In the genomic region with DNA sequence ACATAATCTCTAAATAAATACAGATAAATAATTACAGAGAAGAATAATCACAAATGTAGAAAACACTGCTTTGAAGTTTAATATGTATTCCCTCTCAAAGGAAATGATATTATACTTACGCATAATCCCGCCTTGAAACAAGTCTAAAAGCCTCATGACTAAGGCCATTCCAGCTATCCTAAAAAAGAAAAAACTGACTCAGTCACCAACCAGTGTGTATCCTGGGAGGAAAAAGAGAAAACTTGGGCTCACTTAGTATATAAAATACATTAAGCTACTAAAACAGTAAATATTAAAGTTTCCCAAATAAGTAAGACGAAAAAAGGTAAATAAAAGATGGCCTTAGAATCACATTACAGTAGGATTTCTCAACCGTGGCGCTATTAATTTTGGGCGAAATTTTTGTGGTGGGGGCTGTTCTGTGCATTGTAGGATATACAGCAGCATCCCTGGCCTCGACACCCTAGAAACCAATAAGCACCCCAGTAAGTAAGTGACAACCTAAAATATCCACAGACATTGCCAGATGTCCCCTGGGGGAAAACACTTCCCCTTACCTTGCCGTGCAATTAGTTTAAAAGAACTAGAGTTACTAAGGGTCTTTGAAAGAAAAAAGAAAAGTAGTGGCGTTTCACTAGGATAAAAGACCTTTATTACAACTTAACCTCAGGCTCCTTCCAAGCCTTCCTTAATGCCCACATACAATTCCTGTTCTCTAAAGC, we compare ENCODE assay signal across 8 cellular contexts. TPM values are rescaled to one million over a fixed set of nuclear protein-coding genes. Genes with fewer than 3 reads are reported as not detected.
A peak's percentile ranks its signal among the peaks of the same experiment; 100 is the strongest.
DNase-seq lines count a peak whose midpoint lies in the region; ATAC-seq and TF ChIP-seq lines count a peak whose summit lies in the region.

No MANE protein-coding gene starts in this region.

- H2BK5ac ChIP-seq in H9 (ENCODE audit: insufficient read length, low read length), result no peak overlapping the region

- H3K36me3 Mint-ChIP-seq in H9 (ENCODE audit: insufficient read depth in 1 of 3, low read depth in 3 of 3), result peaks cover 42 to 57% (median 55%) of the 10 kb centered on the region in 3 experiments; a peak in 6 of 7 replicates

- H2AFZ ChIP-seq in H9 (ENCODE audit: low read length) (no peak overlapping the region), smooth muscle cell (ENCODE audit: low read depth) (no peak overlapping the region)

- peak overlapping the region; percentile 100 for H3K27ac Mint-ChIP-seq in H9

- no peak overlapping the region for H2BK15ac ChIP-seq in H9 (ENCODE audit: low read depth, low read length)

- H4K91ac ChIP-seq in H9 (ENCODE audit: insufficient read length, low read depth, low read length), result no peak overlapping the region

- H3K27me3 ChIP-seq in H9 (ENCODE audit: insufficient read depth, low read length) (no peaks in the 10 kb centered on the region), smooth muscle cell (ENCODE audit: low read depth) (no peaks in the 10 kb centered on the region)

- H3K79me1 ChIP-seq in H9 (ENCODE audit: insufficient read depth, low read depth, low read length, poor library complexity, severe bottlenecking), result peaks cover 3% of the 10 kb centered on the region

- no peak overlapping the region for H3K56ac ChIP-seq in H9 (ENCODE audit: insufficient read length, low read depth, low read length)

- H3K4ac ChIP-seq in H9 (ENCODE audit: low read depth, low read length), result no peak overlapping the region; the same call in 1 of the 2 replicates

- peak overlapping the region; percentile 99 for H3K4me3 Mint-ChIP-seq in H9

- H3K79me2 ChIP-seq in H9 (ENCODE audit: insufficient read depth, low read length), result peaks cover 15% of the 10 kb centered on the region
- H3K79me2 ChIP-seq in smooth muscle cell (ENCODE audit: low read depth), result peaks cover 56% of the 10 kb centered on the region

- H3K18ac ChIP-seq in H9 (ENCODE audit: insufficient read length, low read depth, low read length), result no peak overlapping the region

- H2BK12ac ChIP-seq in H9 (ENCODE audit: insufficient read length, low read depth, low read length), result no peak overlapping the region

- H4K5ac ChIP-seq in H9 (ENCODE audit: insufficient read length, low read depth, low read length), result no peak overlapping the region

- no peaks in the 10 kb centered on the region for H4K20me1 ChIP-seq in H9 (ENCODE audit: control insufficient read depth, insufficient read depth, insufficient read length)
- peaks cover 42% of the 10 kb centered on the region for H4K20me1 ChIP-seq in smooth muscle cell (ENCODE audit: low read depth)

- H3K27ac ChIP-seq in H9 (ENCODE audit: insufficient read length, low read depth, low read length) (peak overlapping the region; percentile 92), VCaP (peak overlapping the region; percentile 100), smooth muscle cell (ENCODE audit: low read depth) (peak overlapping the region; percentile 98)

- no peaks in the 10 kb centered on the region; a peak in 1 of 5 replicates for H3K9me3 Mint-ChIP-seq in H9

- TF ChIP-seq CTCF in H9 (conservative IDR thresholded peaks at IDR 0.05), result no peak
- no peak for TF ChIP-seq CTCF in VCaP (conservative IDR thresholded peaks at IDR 0.05)
- TF ChIP-seq CTCF in smooth muscle cell (IDR thresholded peaks at IDR 0.05; ENCODE audit: borderline replicate concordance, insufficient read depth, poor library complexity, severe bottlenecking), result no peak

- no peaks in the 10 kb centered on the region for H3K27me3 Mint-ChIP-seq in H9 (ENCODE audit: low read depth)

- H3K4me1 ChIP-seq in H9 (ENCODE audit: insufficient read depth, low read length) (no peaks in the 10 kb centered on the region), smooth muscle cell (ENCODE audit: low read depth) (peaks cover 14% of the 10 kb centered on the region)

- no peak overlapping the region for H3K23ac ChIP-seq in H9 (ENCODE audit: insufficient read length, low read depth, low read length)

- peaks cover 13 to 32% of the 10 kb centered on the region in 2 experiments for H3K4me1 Mint-ChIP-seq in H9

- intact Hi-C loops in left colon (cut with DNase I, micrococcal nuclease), result no loop called here

- peak overlapping the region; percentile 95; the same call in 1 of the 2 replicates for H3K14ac ChIP-seq in H9 (ENCODE audit: insufficient read depth, low read length)

- peaks cover 3% of the 10 kb centered on the region for H3K36me3 ChIP-seq in smooth muscle cell (ENCODE audit: low read depth)

- no peak overlapping the region for H2AK5ac ChIP-seq in H9 (ENCODE audit: insufficient read length, low read length)

- no peak overlapping the region for H2BK120ac ChIP-seq in H9 (ENCODE audit: low read depth, low read length, poor library complexity, severe bottlenecking)

- peaks cover 4% of the 10 kb centered on the region for H3K23me2 ChIP-seq in H9 (ENCODE audit: insufficient read length, low read depth, low read length, poor library complexity, severe bottlenecking)

- no peaks in the 10 kb centered on the region for H3F3A ChIP-seq in smooth muscle cell (ENCODE audit: low read depth)

- ATAC-seq in GM21825 (IDR thresholded peaks at IDR 0.05; ENCODE audit: unreplicated experiment), result no peak
- no peak for ATAC-seq in left colon

- H2BK20ac ChIP-seq in H9 (ENCODE audit: low read depth, low read length, poor library complexity, severe bottlenecking), result no peak overlapping the region

- no CpG with 5 or more reads among the region's 9 CpGs for WGBS in H9 (ENCODE audit: extremely low coverage, insufficient read length, low lambda C conversion rate)
- 32% methylated on average over 9 of the region's 9 CpGs for WGBS in smooth muscle cell (ENCODE audit: low lambda C conversion rate)

- no peak overlapping the region for H3T11ph ChIP-seq in H9 (ENCODE audit: low read length)

- no peak for DNase-seq in H9
- peak; percentile 55 for DNase-seq in germinal center (ENCODE audit: low spot score)
- no peak for DNase-seq in smooth muscle cell (lab: John Stamatoyannopoulos, UW; ENCODE audit: unreplicated experiment)
- DNase-seq in NCI-H1694 (lab: John Stamatoyannopoulos, UW), result no peak
- no peak for DNase-seq in activated CD4-positive, CD25-positive, alpha-beta regulatory T cell (lab: John Stamatoyannopoulos, UW)
- DNase-seq in left colon, result no peak

- H3K9me3 ChIP-seq in H9 (ENCODE audit: control insufficient read depth, low read depth, low read length) (no peaks in the 10 kb centered on the region), smooth muscle cell (replicated peaks; ENCODE audit: low read depth) (no peaks in the 10 kb centered on the region)

- H3K4me2 ChIP-seq in H9 (ENCODE audit: insufficient read depth, insufficient read length, low read length), result peak overlapping the region; percentile 92
- peak overlapping the region; percentile 95 for H3K4me2 ChIP-seq in smooth muscle cell

- no peak overlapping the region for H4K8ac ChIP-seq in H9 (replicated peaks; ENCODE audit: insufficient read length, low read depth, low read length)

- H3K9ac ChIP-seq in H9 (ENCODE audit: extremely low read depth, insufficient read length, low read length), result peak overlapping the region; percentile 95
- H3K9ac ChIP-seq in smooth muscle cell (ENCODE audit: low read depth), result peak overlapping the region; percentile 99

- H3K4me3 ChIP-seq in smooth muscle cell, result peak overlapping the region; percentile 80

RNA-seq across cellular contexts. Expression of gene HSPA9, which starts 1.1 kb away (rescaled TPM):
- total RNA-seq in H9 (2021) (397 and 399 TPM in 2 replicates), smooth muscle cell (263 and 317 TPM in 2 replicates), left colon (100 to 1,000 TPM; 175 to 206 TPM)
- 136 and 157 TPM in 2 replicates for polyA plus RNA-seq in smooth muscle cell

RNA-seq across cellular contexts. Expression of gene ETF1, which starts 31.1 kb away (rescaled TPM):
- total RNA-seq in H9 (2021) (175 and 183 TPM in 2 replicates), smooth muscle cell (98.0 and 100 TPM in 2 replicates), left colon (10 to 100 TPM; 73.5 to 83.3 TPM)
- polyA plus RNA-seq in smooth muscle cell, result 44.0 and 48.7 TPM in 2 replicates
